Comparison of ENCODE assay signal across 1 cellular context in the genomic region with DNA sequence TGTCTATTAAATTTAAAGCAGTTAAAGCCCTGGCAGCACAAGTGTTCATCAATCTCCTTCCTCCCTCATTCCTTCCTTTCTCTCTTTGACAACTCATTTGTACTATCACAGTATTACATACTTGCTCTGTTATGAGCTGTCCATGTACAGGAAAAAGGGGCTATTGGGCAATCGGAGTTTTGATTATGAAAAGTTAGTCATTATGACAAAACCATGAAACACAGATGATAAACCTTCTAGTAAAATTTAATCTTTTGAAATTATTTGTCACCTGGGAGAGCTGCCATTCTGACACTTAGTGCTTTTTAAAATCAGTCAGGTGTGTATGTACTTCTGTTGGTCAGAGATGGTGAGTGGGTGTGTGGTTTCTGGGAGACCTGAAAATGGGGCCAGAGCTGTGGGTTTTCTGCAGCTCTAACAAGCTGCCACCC.
A peak's percentile ranks its signal among the peaks of the same experiment; 100 is the strongest.
TF ChIP-seq lines count a peak whose summit lies in the region.

No MANE protein-coding gene starts in this region.

TF ChIP-seq in GM12878, 131 proteins besides CTCF, POLR2A, EP300 and RAD21 (continued from another document):
- TF ChIP-seq, protein P1, sequence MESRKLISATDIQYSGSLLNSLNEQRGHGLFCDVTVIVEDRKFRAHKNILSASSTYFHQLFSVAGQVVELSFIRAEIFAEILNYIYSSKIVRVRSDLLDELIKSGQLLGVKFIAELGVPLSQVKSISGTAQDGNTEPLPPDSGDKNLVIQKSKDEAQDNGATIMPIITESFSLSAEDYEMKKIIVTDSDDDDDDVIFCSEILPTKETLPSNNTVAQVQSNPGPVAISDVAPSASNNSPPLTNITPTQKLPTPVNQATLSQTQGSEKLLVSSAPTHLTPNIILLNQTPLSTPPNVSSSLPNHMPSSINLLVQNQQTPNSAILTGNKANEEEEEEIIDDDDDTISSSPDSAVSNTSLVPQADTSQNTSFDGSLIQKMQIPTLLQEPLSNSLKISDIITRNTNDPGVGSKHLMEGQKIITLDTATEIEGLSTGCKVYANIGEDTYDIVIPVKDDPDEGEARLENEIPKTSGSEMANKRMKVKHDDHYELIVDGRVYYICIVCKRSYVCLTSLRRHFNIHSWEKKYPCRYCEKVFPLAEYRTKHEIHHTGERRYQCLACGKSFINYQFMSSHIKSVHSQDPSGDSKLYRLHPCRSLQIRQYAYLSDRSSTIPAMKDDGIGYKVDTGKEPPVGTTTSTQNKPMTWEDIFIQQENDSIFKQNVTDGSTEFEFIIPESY (IDR thresholded peaks at IDR 0.05), result no peak
- TF ChIP-seq KDM1A (IDR thresholded peaks at IDR 0.05; ENCODE audit: borderline replicate concordance) (no peak), SRF (IDR thresholded peaks at IDR 0.05; ENCODE audit: low read depth in 2 of 2, low read length in 2 of 2) (no peak), IKZF1 (conservative IDR thresholded peaks at IDR 0.05) (peak; percentile 14; the same call in 1 of the 2 replicates), NBN (IDR thresholded peaks at IDR 0.05) (no peak), ASH2L (IDR thresholded peaks at IDR 0.05; ENCODE audit: borderline replicate concordance, low read depth) (no peak), BACH1 (IDR thresholded peaks at IDR 0.05; ENCODE audit: borderline replicate concordance) (no peak), FOXM1 (IDR thresholded peaks at IDR 0.05; ENCODE audit: low read depth, low read length) (no peak), TBL1XR1 (IDR thresholded peaks at IDR 0.05; ENCODE audit: low read depth, low read length) (no peak), FOXK2 (IDR thresholded peaks at IDR 0.05) (no peak), RBBP5 (conservative IDR thresholded peaks at IDR 0.05) (no peak), MTA2 (IDR thresholded peaks at IDR 0.05; ENCODE audit: low read depth) (peak; percentile 30; the same call in 1 of the 2 replicates), RELA (IDR thresholded peaks at IDR 0.05; ENCODE audit: borderline replicate concordance, partially characterized antibody) (no peak), SMARCA5 (IDR thresholded peaks at IDR 0.05) (no peak), IKZF2 (IDR thresholded peaks at IDR 0.05) (0 out of 4 replicates have a peak, but pooled peaks of 1 of the 2 experiments have one; percentile 22), ZBED1 (IDR thresholded peaks at IDR 0.05; ENCODE audit: borderline replicate concordance) (no peak), ZNF217 (IDR thresholded peaks at IDR 0.05) (no peak), SIN3A (IDR thresholded peaks at IDR 0.05; ENCODE audit: low read depth, low read length) (no peak), RUNX3 (IDR thresholded peaks at IDR 0.05; ENCODE audit: low read length) (no peak), ZNF622 (IDR thresholded peaks at IDR 0.05) (no peak), YY1 (IDR thresholded peaks at IDR 0.05; ENCODE audit: low read depth, low read length) (no peak), CBX3 (IDR thresholded peaks at IDR 0.05; ENCODE audit: borderline replicate concordance, low read depth) (no peak), ESRRA (IDR thresholded peaks at IDR 0.05; ENCODE audit: low read length) (no peak), HDGF (IDR thresholded peaks at IDR 0.05) (no peak), CBX5 (IDR thresholded peaks at IDR 0.05; ENCODE audit: low read depth) (no peak), DPF2 (IDR thresholded peaks at IDR 0.05) (peak; percentile 19; the same call in 1 of the 2 replicates), EZH2 (IDR thresholded peaks at IDR 0.05; ENCODE audit: borderline replicate concordance, control insufficient read depth, low read depth, low read length) (no peak), JUNB (IDR thresholded peaks at IDR 0.05) (no peak; the same call in 1 of the 2 replicates)
- TF ChIP-seq, protein P2, sequence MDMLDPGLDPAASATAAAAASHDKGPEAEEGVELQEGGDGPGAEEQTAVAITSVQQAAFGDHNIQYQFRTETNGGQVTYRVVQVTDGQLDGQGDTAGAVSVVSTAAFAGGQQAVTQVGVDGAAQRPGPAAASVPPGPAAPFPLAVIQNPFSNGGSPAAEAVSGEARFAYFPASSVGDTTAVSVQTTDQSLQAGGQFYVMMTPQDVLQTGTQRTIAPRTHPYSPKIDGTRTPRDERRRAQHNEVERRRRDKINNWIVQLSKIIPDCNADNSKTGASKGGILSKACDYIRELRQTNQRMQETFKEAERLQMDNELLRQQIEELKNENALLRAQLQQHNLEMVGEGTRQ (IDR thresholded peaks at IDR 0.05; ENCODE audit: borderline replicate concordance, low read depth, low read length), result no peak
- TF ChIP-seq, protein P3, sequence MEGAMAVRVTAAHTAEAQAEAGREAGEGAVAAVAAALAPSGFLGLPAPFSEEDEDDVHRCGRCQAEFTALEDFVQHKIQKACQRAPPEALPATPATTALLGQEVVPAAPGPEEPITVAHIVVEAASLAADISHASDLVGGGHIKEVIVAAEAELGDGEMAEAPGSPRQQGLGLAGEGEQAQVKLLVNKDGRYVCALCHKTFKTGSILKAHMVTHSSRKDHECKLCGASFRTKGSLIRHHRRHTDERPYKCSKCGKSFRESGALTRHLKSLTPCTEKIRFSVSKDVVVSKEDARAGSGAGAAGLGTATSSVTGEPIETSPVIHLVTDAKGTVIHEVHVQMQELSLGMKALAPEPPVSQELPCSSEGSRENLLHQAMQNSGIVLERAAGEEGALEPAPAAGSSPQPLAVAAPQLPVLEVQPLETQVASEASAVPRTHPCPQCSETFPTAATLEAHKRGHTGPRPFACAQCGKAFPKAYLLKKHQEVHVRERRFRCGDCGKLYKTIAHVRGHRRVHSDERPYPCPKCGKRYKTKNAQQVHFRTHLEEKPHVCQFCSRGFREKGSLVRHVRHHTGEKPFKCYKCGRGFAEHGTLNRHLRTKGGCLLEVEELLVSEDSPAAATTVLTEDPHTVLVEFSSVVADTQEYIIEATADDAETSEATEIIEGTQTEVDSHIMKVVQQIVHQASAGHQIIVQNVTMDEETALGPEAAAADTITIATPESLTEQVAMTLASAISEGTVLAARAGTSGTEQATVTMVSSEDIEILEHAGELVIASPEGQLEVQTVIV (IDR thresholded peaks at IDR 0.05; ENCODE audit: borderline replicate concordance, partially characterized antibody), result no peak
- TF ChIP-seq, protein P4, sequence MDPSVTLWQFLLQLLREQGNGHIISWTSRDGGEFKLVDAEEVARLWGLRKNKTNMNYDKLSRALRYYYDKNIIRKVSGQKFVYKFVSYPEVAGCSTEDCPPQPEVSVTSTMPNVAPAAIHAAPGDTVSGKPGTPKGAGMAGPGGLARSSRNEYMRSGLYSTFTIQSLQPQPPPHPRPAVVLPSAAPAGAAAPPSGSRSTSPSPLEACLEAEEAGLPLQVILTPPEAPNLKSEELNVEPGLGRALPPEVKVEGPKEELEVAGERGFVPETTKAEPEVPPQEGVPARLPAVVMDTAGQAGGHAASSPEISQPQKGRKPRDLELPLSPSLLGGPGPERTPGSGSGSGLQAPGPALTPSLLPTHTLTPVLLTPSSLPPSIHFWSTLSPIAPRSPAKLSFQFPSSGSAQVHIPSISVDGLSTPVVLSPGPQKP (IDR thresholded peaks at IDR 0.05; ENCODE audit: low read depth, low read length), result no peak
- TF ChIP-seq, protein P5, sequence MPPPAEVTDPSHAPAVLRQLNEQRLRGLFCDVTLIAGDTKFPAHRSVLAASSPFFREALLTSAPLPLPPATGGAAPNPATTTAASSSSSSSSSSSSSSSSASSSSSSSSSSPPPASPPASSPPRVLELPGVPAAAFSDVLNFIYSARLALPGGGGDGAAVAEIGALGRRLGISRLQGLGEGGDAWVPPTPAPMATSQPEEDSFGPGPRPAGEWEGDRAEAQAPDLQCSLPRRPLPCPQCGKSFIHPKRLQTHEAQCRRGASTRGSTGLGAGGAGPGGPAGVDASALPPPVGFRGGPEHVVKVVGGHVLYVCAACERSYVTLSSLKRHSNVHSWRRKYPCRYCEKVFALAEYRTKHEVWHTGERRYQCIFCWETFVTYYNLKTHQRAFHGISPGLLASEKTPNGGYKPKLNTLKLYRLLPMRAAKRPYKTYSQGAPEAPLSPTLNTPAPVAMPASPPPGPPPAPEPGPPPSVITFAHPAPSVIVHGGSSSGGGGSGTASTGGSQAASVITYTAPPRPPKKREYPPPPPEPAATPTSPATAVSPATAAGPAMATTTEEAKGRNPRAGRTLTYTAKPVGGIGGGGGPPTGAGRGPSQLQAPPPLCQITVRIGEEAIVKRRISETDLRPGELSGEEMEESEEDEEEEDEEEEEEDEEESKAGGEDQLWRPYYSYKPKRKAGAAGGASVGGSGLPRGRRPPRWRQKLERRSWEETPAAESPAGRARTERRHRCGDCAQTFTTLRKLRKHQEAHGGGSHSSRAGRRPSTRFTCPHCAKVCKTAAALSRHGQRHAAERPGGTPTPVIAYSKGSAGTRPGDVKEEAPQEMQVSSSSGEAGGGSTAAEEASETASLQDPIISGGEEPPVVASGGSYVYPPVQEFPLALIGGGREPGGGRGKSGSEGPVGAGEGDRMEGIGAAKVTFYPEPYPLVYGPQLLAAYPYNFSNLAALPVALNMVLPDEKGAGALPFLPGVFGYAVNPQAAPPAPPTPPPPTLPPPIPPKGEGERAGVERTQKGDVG (CRISPR knock-in tag; IDR thresholded peaks at IDR 0.05), result no peak
- TF ChIP-seq, protein P6, sequence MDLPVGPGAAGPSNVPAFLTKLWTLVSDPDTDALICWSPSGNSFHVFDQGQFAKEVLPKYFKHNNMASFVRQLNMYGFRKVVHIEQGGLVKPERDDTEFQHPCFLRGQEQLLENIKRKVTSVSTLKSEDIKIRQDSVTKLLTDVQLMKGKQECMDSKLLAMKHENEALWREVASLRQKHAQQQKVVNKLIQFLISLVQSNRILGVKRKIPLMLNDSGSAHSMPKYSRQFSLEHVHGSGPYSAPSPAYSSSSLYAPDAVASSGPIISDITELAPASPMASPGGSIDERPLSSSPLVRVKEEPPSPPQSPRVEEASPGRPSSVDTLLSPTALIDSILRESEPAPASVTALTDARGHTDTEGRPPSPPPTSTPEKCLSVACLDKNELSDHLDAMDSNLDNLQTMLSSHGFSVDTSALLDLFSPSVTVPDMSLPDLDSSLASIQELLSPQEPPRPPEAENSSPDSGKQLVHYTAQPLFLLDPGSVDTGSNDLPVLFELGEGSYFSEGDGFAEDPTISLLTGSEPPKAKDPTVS (IDR thresholded peaks at IDR 0.05; ENCODE audit: low read depth, low read length), result no peak
- TF ChIP-seq, protein P7, sequence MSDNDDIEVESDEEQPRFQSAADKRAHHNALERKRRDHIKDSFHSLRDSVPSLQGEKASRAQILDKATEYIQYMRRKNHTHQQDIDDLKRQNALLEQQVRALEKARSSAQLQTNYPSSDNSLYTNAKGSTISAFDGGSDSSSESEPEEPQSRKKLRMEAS (IDR thresholded peaks at IDR 0.05; ENCODE audit: low read depth, low read length), result no peak
- TF ChIP-seq, protein P8, sequence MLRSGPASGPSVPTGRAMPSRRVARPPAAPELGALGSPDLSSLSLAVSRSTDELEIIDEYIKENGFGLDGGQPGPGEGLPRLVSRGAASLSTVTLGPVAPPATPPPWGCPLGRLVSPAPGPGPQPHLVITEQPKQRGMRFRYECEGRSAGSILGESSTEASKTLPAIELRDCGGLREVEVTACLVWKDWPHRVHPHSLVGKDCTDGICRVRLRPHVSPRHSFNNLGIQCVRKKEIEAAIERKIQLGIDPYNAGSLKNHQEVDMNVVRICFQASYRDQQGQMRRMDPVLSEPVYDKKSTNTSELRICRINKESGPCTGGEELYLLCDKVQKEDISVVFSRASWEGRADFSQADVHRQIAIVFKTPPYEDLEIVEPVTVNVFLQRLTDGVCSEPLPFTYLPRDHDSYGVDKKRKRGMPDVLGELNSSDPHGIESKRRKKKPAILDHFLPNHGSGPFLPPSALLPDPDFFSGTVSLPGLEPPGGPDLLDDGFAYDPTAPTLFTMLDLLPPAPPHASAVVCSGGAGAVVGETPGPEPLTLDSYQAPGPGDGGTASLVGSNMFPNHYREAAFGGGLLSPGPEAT (IDR thresholded peaks at IDR 0.05; ENCODE audit: low read depth), result 0 out of 2 replicates have a peak, but pooled peaks have one; percentile 19
- TF ChIP-seq, protein P9, sequence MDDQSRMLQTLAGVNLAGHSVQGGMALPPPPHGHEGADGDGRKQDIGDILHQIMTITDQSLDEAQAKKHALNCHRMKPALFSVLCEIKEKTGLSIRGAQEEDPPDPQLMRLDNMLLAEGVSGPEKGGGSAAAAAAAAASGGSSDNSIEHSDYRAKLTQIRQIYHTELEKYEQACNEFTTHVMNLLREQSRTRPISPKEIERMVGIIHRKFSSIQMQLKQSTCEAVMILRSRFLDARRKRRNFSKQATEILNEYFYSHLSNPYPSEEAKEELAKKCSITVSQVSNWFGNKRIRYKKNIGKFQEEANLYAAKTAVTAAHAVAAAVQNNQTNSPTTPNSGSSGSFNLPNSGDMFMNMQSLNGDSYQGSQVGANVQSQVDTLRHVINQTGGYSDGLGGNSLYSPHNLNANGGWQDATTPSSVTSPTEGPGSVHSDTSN (IDR thresholded peaks at IDR 0.05; ENCODE audit: insufficient replicate concordance, low read depth, low read length), result no peak
- TF ChIP-seq, protein P10, sequence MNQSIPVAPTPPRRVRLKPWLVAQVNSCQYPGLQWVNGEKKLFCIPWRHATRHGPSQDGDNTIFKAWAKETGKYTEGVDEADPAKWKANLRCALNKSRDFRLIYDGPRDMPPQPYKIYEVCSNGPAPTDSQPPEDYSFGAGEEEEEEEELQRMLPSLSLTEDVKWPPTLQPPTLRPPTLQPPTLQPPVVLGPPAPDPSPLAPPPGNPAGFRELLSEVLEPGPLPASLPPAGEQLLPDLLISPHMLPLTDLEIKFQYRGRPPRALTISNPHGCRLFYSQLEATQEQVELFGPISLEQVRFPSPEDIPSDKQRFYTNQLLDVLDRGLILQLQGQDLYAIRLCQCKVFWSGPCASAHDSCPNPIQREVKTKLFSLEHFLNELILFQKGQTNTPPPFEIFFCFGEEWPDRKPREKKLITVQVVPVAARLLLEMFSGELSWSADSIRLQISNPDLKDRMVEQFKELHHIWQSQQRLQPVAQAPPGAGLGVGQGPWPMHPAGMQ (IDR thresholded peaks at IDR 0.05; ENCODE audit: borderline replicate concordance), result no peak
- TF ChIP-seq, protein P11, sequence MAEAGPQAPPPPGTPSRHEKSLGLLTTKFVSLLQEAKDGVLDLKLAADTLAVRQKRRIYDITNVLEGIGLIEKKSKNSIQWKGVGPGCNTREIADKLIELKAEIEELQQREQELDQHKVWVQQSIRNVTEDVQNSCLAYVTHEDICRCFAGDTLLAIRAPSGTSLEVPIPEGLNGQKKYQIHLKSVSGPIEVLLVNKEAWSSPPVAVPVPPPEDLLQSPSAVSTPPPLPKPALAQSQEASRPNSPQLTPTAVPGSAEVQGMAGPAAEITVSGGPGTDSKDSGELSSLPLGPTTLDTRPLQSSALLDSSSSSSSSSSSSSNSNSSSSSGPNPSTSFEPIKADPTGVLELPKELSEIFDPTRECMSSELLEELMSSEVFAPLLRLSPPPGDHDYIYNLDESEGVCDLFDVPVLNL (IDR thresholded peaks at IDR 0.05; ENCODE audit: low read depth, low read length), result no peak
